21 cellular contexts compared by ENCODE assay signal in the genomic region with DNA sequence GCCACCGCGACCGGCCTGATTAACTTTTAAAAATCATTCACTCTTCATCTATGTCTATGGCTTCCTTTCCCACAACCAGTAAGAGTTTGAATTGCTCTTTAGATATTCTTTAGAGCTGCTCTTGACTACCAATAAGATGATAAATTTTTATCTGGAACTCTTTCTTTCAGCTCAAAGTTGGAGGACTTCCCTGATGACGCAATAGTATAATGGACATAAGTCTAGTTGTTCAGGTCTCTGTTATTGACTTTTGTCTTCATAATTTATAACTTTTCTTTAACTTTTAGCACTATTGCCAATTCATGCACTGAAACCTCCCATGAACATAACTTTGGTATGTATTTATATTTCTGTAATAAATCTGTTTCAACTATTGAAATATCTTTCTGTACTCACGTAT.
A peak's percentile ranks its signal among the peaks of the same experiment; 100 is the strongest.
DNase-seq lines count a peak whose midpoint lies in the region; ATAC-seq, FAIRE-seq and TF ChIP-seq lines count a peak whose summit lies in the region.
"Had no signal": no experiment of that assay in that cellular context is flagged by ENCODE, and none has a peak within 500 bp of the region (broad histone marks: within the 10 kb centered on the region; RNA-seq: fewer than 3 reads in every experiment).

No MANE protein-coding gene starts in this region.

- CTCF ChIA-PET in HepG2 (lab: Yijun Ruan, JAX; ENCODE audit: low intra/inter-chr PET ratio, low total read pairs) (no interaction called here), K562 (lab: Yijun Ruan, JAX; ENCODE audit: low intra/inter-chr PET ratio) (no interaction called here)

- no peaks in the 10 kb centered on the region for H4K20me1 ChIP-seq in HepG2 (ENCODE audit: insufficient read depth, low read length)
- no peaks in the 10 kb centered on the region for H4K20me1 ChIP-seq in K562 (replicated peaks; ENCODE audit: control insufficient read depth, insufficient read depth, low read length)
- H4K20me1 ChIP-seq: BLaER1 treated with 17β-estradiol and CSF1 and Interleukin-3, amounts not matched to agents 10 nM and 100 nM had no signal

- H3K4me2 ChIP-seq in HepG2 (ENCODE audit: low read depth, low read length): no peak overlapping the region
- H3K4me2 ChIP-seq in K562 (ENCODE audit: insufficient read depth, low read length): no peak overlapping the region
- H3K4me2 ChIP-seq: A549; BLaER1 treated with 17β-estradiol and CSF1 and Interleukin-3, amounts not matched to agents 10 nM and 100 nM had no signal

- TF ChIP-seq EP300 in HepG2 (IDR thresholded peaks at IDR 0.05; ENCODE audit: low read depth in 2 of 2, low read length in 2 of 2) (no peak), HepG2 (CRISPR knock-in tag; IDR thresholded peaks at IDR 0.05; ENCODE audit: borderline replicate concordance) (no peak), K562 (IDR thresholded peaks at IDR 0.05; ENCODE audit: low read length) (no peak)

- no peak for ATAC-seq in HepG2
- ATAC-seq in right lobe of liver: no peak
- no peak for ATAC-seq in K562
- no peak for ATAC-seq in GM18909 (IDR thresholded peaks at IDR 0.05; ENCODE audit: poor library complexity, unreplicated experiment)
- ATAC-seq in heart left ventricle: no peak
- ATAC-seq: A549; CD8-positive, alpha-beta T cell had no signal

- no peaks in the 10 kb centered on the region for H3K36me3 ChIP-seq in HepG2 (replicated peaks in 1 of 2; ENCODE audit: control insufficient read depth in 1 of 2, insufficient read depth in 2 of 2, low read length in 2 of 2)
- no peaks in the 10 kb centered on the region for H3K36me3 ChIP-seq in right lobe of liver
- no peaks in the 10 kb centered on the region for H3K36me3 ChIP-seq in K562 (ENCODE audit: control insufficient read depth, insufficient read depth, low read length)
- H3K36me3 ChIP-seq in heart left ventricle: no peaks in the 10 kb centered on the region
- H3K36me3 ChIP-seq: BLaER1 treated with 17β-estradiol and CSF1 and Interleukin-3, amounts not matched to agents 10 nM and 100 nM had no signal

- WGBS in HepG2 (ENCODE audit: low lambda C conversion rate): 74% methylated on average over 5 of the region's 5 CpGs
- WGBS in right lobe of liver (ENCODE audit: insufficient coverage, low coverage, low lambda C conversion rate, missing lambda C conversion rate): 75% methylated on average over 5 of the region's 5 CpGs
- 4% methylated on average over 5 of the region's 5 CpGs for WGBS in K562 (ENCODE audit: insufficient coverage, low coverage, missing lambda C conversion rate)
- 94% methylated on average over 5 of the region's 5 CpGs for WGBS in heart left ventricle, 4 donors

- H3K4me1 ChIP-seq in HepG2 (ENCODE audit: insufficient read depth, low read length) (no peaks in the 10 kb centered on the region), right lobe of liver (no peaks in the 10 kb centered on the region), K562 (replicated peaks in 1 of 2; ENCODE audit: control insufficient read depth in 2 of 2, insufficient read depth in 2 of 2, low read length in 2 of 2) (no peaks in the 10 kb centered on the region), heart left ventricle (no peaks in the 10 kb centered on the region)
- H3K4me1 ChIP-seq: A549; BLaER1 treated with 17β-estradiol and CSF1 and Interleukin-3, amounts not matched to agents 10 nM and 100 nM; Caco-2 had no signal

- TF ChIP-seq POLR2A in HepG2 (IDR thresholded peaks at IDR 0.05; ENCODE audit: insufficient read depth in 1 of 2, low read depth in 2 of 2, low read length in 2 of 2): no peak
- TF ChIP-seq POLR2A in right lobe of liver (IDR thresholded peaks at IDR 0.05): no peak
- TF ChIP-seq POLR2A in K562 (conservative IDR thresholded peaks at IDR 0.05): no peak
- TF ChIP-seq POLR2A in heart left ventricle (IDR thresholded peaks at IDR 0.05): no peak

- H3K9ac ChIP-seq in HepG2 (ENCODE audit: insufficient read depth, low read depth, low read length) (no peak overlapping the region), K562 (ENCODE audit: insufficient read depth in 1 of 2, low read depth in 2 of 2, low read length in 2 of 2) (no peak overlapping the region)
- H3K9ac ChIP-seq: BLaER1 treated with 17β-estradiol and CSF1 and Interleukin-3, amounts not matched to agents 10 nM and 100 nM had no signal

- intact Hi-C loops in HepG2 (cut with micrococcal nuclease; ENCODE audit: unreplicated experiment): no loop called here
- intact Hi-C loops in right lobe of liver (cut with DNase I): no loop called here
- intact Hi-C loops in K562 (cut with micrococcal nuclease): no loop called here
- intact Hi-C loops in heart left ventricle (cut with DNase I): no loop called here

- H3K27ac ChIP-seq in HepG2 (ENCODE audit: extremely low read length, insufficient read depth, low read length) (no peak overlapping the region), right lobe of liver (no peak overlapping the region), K562 (ENCODE audit: extremely low read depth, low read depth, low read length) (no peak overlapping the region), heart left ventricle (no peak overlapping the region)
- H3K27ac ChIP-seq: 22Rv1; A549; BLaER1 treated with 17β-estradiol and CSF1 and Interleukin-3, amounts not matched to agents 10 nM and 100 nM; C4-2B had no signal

- H3K4me3 ChIP-seq in HepG2 (replicated peaks in 1 of 3; ENCODE audit: insufficient read depth in 1 of 3, low read depth in 2 of 3, low read length in 3 of 3) (no peak overlapping the region), right lobe of liver (no peak overlapping the region), K562 (no peak overlapping the region), heart left ventricle (no peak overlapping the region)
- H3K4me3 ChIP-seq: A549; BLaER1 treated with 17β-estradiol and CSF1 and Interleukin-3, amounts not matched to agents 10 nM and 100 nM had no signal

- FAIRE-seq in HepG2 (lab: Jason Lieb, UNC) (no peak), K562 (lab: Jason Lieb, UNC) (no peak)
- FAIRE-seq: A549, D721Med, G401.6, GM12892, GM18507, GM19239 had no signal

- no peaks in the 10 kb centered on the region for H3K9me3 ChIP-seq in HepG2 (ENCODE audit: low read length)
- H3K9me3 ChIP-seq in right lobe of liver: no peaks in the 10 kb centered on the region
- H3K9me3 ChIP-seq in K562 (replicated peaks; ENCODE audit: control insufficient read depth, insufficient read depth, low read depth, low read length): no peaks in the 10 kb centered on the region; the same call in 1 of the 2 replicates
- H3K9me3 ChIP-seq in heart left ventricle: no peaks in the 10 kb centered on the region
- H3K9me3 ChIP-seq: A549; BLaER1 treated with 17β-estradiol and CSF1 and Interleukin-3, amounts not matched to agents 10 nM and 100 nM; Caco-2 had no signal

- no peaks in the 10 kb centered on the region for H3K79me2 ChIP-seq in HepG2 (ENCODE audit: insufficient read depth, low read length)
- H3K79me2 ChIP-seq in K562 (ENCODE audit: control insufficient read depth, insufficient read depth, low read length): no peaks in the 10 kb centered on the region

- no peak for DNase-seq in HepG2 (ENCODE audit: low spot score)
- no peak for DNase-seq in right lobe of liver
- no peak for DNase-seq in K562 (ENCODE audit: extremely low read depth in 1 of 4, low spot score in 3 of 4)
- no peak for DNase-seq in heart left ventricle
- DNase-seq: AML-193; Caco-2; Calu3; CD4-positive, alpha-beta T cell; CD8-positive, alpha-beta T cell; DMS79 treated with DMSO at 0.1 percent for 48 hours; GF-D8 had no signal

- POLR2A ChIA-PET in HepG2 (lab: Yijun Ruan, JAX) (no interaction called here), K562 (lab: Yijun Ruan, JAX) (no interaction called here)

- H3K27me3 ChIP-seq in HepG2 (ENCODE audit: control insufficient read depth in 1 of 2, insufficient read depth in 2 of 2, low read length in 2 of 2) (no peaks in the 10 kb centered on the region), right lobe of liver (no peaks in the 10 kb centered on the region), K562 (ENCODE audit: control insufficient read depth in 2 of 2, insufficient read depth in 2 of 2, low read length in 2 of 2) (no peaks in the 10 kb centered on the region), heart left ventricle (no peaks in the 10 kb centered on the region)
- H3K27me3 ChIP-seq: BLaER1 treated with 17β-estradiol and CSF1 and Interleukin-3, amounts not matched to agents 10 nM and 100 nM had no signal

- BruUV-seq in HepG2 (replicated peaks; lab: Mats Ljungman, UMichigan) (no TSS peak), K562 (replicated peaks; lab: Mats Ljungman, UMichigan) (no TSS peak)

- in situ Hi-C loops in HepG2 (cut with HindIII; ENCODE audit: extremely low pct_ligation_motif_present, low pct_unique_long_range_greater_than_20kb) (no loop called here), K562 (cut with MboI) (loop anchor here (25.0 kb wide), 1 partner anchor 1951 kb away; no protein-coding TSS in a partner anchor)

- TF ChIP-seq CTCF in HepG2 (CRISPR knock-in tag; IDR thresholded peaks at IDR 0.05): no peak
- TF ChIP-seq CTCF in right lobe of liver (IDR thresholded peaks at IDR 0.05): no peak
- no peak for TF ChIP-seq CTCF in K562 (IDR thresholded peaks at IDR 0.05 in 2 of 3, conservative IDR thresholded peaks at IDR 0.05 in 1 of 3; ENCODE audit: insufficient read depth in 2 of 3, low read depth in 1 of 3, low read length in 3 of 3)
- no peak for TF ChIP-seq CTCF in heart left ventricle (IDR thresholded peaks at IDR 0.05)

- TF ChIP-seq RAD21 in HepG2 (CRISPR knock-in tag; IDR thresholded peaks at IDR 0.05): no peak
- no peak for TF ChIP-seq RAD21 in K562 (CRISPR knock-in tag; conservative IDR thresholded peaks at IDR 0.05 in 1 of 2, IDR thresholded peaks at IDR 0.05 in 1 of 2)

- no peaks in the 10 kb centered on the region for H3K9me1 ChIP-seq in K562 (ENCODE audit: control insufficient read depth, insufficient read depth, low read length)

- H2AFZ ChIP-seq in HepG2 (ENCODE audit: low read length) (no peak overlapping the region), K562 (ENCODE audit: low read depth, low read length) (no peak overlapping the region)

TF ChIP-seq in HepG2, 621 proteins besides CTCF, POLR2A, EP300 and RAD21:
- TF ChIP-seq ZNF337 (CRISPR knock-in tag; IDR thresholded peaks at IDR 0.05; ENCODE audit: borderline replicate concordance, low read depth) (no peak), ATF7 (IDR thresholded peaks at IDR 0.05) (peak; percentile 55; the same call in 1 of the 2 replicates), ATF7 (CRISPR knock-in tag; IDR thresholded peaks at IDR 0.05) (no peak), TBX3 (IDR thresholded peaks at IDR 0.05; ENCODE audit: borderline replicate concordance) (no peak), ZNF230 (CRISPR knock-in tag; IDR thresholded peaks at IDR 0.05) (no peak), CEBPB (IDR thresholded peaks at IDR 0.05; ENCODE audit: borderline replicate concordance, low read depth, low read length) (peak; percentile 81)

TF ChIP-seq in K562, 482 proteins besides CTCF, POLR2A, EP300 and RAD21 (continues in another document):
- TF ChIP-seq NR2C2 (CRISPR knock-in tag; IDR thresholded peaks at IDR 0.05) (no peak), NR2C2 (tag; IDR thresholded peaks at IDR 0.05) (no peak), TAF15 (IDR thresholded peaks at IDR 0.05; ENCODE audit: low read depth, low read length) (no peak), ARID1B (IDR thresholded peaks at IDR 0.05) (no peak)
